Comparison of ENCODE assay signal across 13 cellular contexts in genomic region chr2:144159264-144159663, GRCh38.
"Had no signal": no experiment of that assay in that cellular context is flagged by ENCODE, and none has a peak within 500 bp of the region (broad histone marks: within the 10 kb centered on the region; RNA-seq: fewer than 3 reads in every experiment).

No MANE protein-coding gene starts in this region.

- H3K4me1 ChIP-seq: prostate gland, transverse colon had no signal

- H3K9me3 ChIP-seq: heart left ventricle, prostate gland, transverse colon had no signal

- H3K27ac ChIP-seq: heart left ventricle, prostate gland, transverse colon had no signal

- H3K27me3 ChIP-seq: heart left ventricle, transverse colon had no signal

- H3K36me3 ChIP-seq: heart left ventricle, prostate gland, transverse colon had no signal

- DNase-seq: activated naive CD4-positive, alpha-beta T cell; activated naive CD8-positive, alpha-beta T cell treated with anti-CD3 and anti-CD28 coated beads, Interleukin-2, amount 10 ng/mL, durations not matched to agents 7 days and 5 days; activated T-cell treated with anti-CD3 and anti-CD28 coated beads for 4 hours; cortex of kidney; effector CD4-positive, alpha-beta T cell; foreskin melanocyte; heart left ventricle; immature natural killer cell; right cardiac atrium; stimulated activated naive CD8-positive, alpha-beta T cell treated with anti-CD3 and anti-CD28 coated beads, Interleukin-15, Interleukin-2, amounts not matched to agents 100 U/mL and 50 U/mL, for 24 hours; transverse colon had no signal

- H3K4me2 ChIP-seq: smooth muscle cell had no signal

- H3K4me3 ChIP-seq: heart left ventricle, prostate gland, smooth muscle cell, transverse colon had no signal
